ENCODE assay signal across 1 cellular context in the genomic region with DNA sequence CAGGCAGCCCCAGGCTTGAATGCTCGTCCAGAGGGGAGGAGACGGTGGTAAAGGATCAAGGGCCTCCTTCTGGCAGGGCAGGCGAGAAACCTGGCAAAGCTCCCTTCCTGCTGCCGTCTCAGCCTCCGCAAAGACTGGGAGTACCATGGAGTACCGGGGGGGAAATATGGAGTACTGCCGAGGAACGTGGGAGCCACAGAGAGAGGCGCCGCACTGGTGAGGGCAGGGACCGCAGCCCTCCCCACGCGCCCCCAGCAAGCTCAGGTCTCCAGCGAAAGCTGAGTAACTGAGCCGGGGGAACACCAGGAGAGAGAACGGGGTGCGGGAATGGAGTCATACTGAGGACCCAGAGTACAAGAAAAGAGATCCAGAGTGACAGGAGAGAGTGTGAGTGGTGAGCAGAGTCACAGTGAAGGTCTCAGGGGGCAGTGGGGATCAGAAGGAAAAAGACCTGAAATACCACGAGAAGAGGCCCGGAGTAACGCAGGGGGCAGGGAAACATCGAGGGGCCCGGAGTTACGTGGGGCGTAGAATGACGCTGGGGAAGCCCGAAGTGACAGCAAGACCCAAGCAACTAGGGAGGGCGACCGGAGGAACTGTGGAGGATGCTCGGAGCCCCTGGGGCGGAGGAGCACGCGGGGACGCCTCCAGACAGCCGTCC.
A peak's percentile ranks its signal among the peaks of the same experiment; 100 is the strongest.
TF ChIP-seq lines count a peak whose summit lies in the region.

No MANE protein-coding gene starts in this region.

TF ChIP-seq in IMR-90, 13 proteins besides CTCF, POLR2A, EP300 and RAD21:
- TF ChIP-seq SMC3 (IDR thresholded peaks at IDR 0.05; ENCODE audit: low read depth, low read length) (no peak), FOS (IDR thresholded peaks at IDR 0.05; ENCODE audit: low read depth, low read length) (no peak), MAZ (IDR thresholded peaks at IDR 0.05; ENCODE audit: borderline replicate concordance, low read depth, low read length) (peak; percentile 36; the same call in 1 of the 2 replicates), MXI1 (IDR thresholded peaks at IDR 0.05; ENCODE audit: borderline replicate concordance, low read depth, low read length) (0 out of 2 replicates have a peak, but pooled peaks have one; percentile 43), BHLHE40 (IDR thresholded peaks at IDR 0.05; ENCODE audit: low read depth, low read length) (no peak), CEBPB (IDR thresholded peaks at IDR 0.05; ENCODE audit: low read depth, low read length) (no peak)
- TF ChIP-seq, protein P1, sequence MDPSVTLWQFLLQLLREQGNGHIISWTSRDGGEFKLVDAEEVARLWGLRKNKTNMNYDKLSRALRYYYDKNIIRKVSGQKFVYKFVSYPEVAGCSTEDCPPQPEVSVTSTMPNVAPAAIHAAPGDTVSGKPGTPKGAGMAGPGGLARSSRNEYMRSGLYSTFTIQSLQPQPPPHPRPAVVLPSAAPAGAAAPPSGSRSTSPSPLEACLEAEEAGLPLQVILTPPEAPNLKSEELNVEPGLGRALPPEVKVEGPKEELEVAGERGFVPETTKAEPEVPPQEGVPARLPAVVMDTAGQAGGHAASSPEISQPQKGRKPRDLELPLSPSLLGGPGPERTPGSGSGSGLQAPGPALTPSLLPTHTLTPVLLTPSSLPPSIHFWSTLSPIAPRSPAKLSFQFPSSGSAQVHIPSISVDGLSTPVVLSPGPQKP (IDR thresholded peaks at IDR 0.05; ENCODE audit: borderline replicate concordance, low read depth, low read length), result no peak
